8 cellular contexts compared by ENCODE assay signal in genomic region chr1:26275580-26276431, GRCh38.
DNase-seq lines count a peak whose midpoint lies in the region; ATAC-seq and TF ChIP-seq lines count a peak whose summit lies in the region.

No MANE protein-coding gene starts in this region.

- TF ChIP-seq CTCF in astrocyte of the spinal cord (IDR thresholded peaks at IDR 0.05; ENCODE audit: low read depth, low read length) (peak; percentile 75), retinal pigment epithelial cell (conservative IDR thresholded peaks at IDR 0.05; ENCODE audit: low read depth, low read length) (peak; percentile 82)

- in situ Hi-C loops in astrocyte of the spinal cord (cut with HindIII; ENCODE audit: low sequenced_read_pairs), result no loop called here

- H3K4me3 ChIP-seq in astrocyte of the spinal cord (ENCODE audit: low read depth, low read length) (no peak overlapping the region), retinal pigment epithelial cell (ENCODE audit: low read length) (no peak overlapping the region)

- peak; percentile 50 for DNase-seq in NCI-H2171 treated with DMSO at 0.1 percent for 48 hours (lab: John Stamatoyannopoulos, UW)
- no peak for DNase-seq in NCI-H2171 (lab: John Stamatoyannopoulos, UW)
- DNase-seq in NAMALWA (ENCODE audit: low spot score), result peak; percentile 84
- peak; percentile 77 for DNase-seq in T-helper 22 cell (ENCODE audit: low read depth)
- DNase-seq in astrocyte of the spinal cord (ENCODE audit: low read depth, low spot score), result peak; percentile 90
- peak; percentile 89 for DNase-seq in hepatic stellate cell (ENCODE audit: low spot score)
- DNase-seq in retinal pigment epithelial cell (ENCODE audit: low read depth), result no peak

- no peak for ATAC-seq in GM21381 (IDR thresholded peaks at IDR 0.05; ENCODE audit: unreplicated experiment)

Comparison
In these comparisons a context has a peak if more than half of its experiments do, and no peak if none do; other contexts are left out.
1. DNase-seq: peak in NCI-H2171 treated with DMSO at 0.1 percent for 48 hours (single experiment), NAMALWA (single experiment), T-helper 22 cell (single experiment), astrocyte of the spinal cord (single experiment) and hepatic stellate cell (single experiment); none in NCI-H2171 (single experiment) and retinal pigment epithelial cell (single experiment).